In genomic region chr13:45490068-45490467, GRCh38 we compare ENCODE assay signal across 9 cellular contexts. TPM values are rescaled to one million over a fixed set of nuclear protein-coding genes. Genes with fewer than 3 reads are reported as not detected.
DNase-seq lines count a peak whose midpoint lies in the region; ATAC-seq and TF ChIP-seq lines count a peak whose summit lies in the region.
"Had no signal": no experiment of that assay in that cellular context is flagged by ENCODE, and none has a peak within 500 bp of the region (broad histone marks: within the 10 kb centered on the region; RNA-seq: fewer than 3 reads in every experiment).

No MANE protein-coding gene starts in this region.

- H3K9me3 Mint-ChIP-seq in Caco-2 (ENCODE audit: unreplicated experiment): no peaks in the 10 kb centered on the region

- peaks cover 48% of the 10 kb centered on the region for H3K36me3 Mint-ChIP-seq in Caco-2 (ENCODE audit: insufficient read depth, unreplicated experiment)

- H3K36me3 ChIP-seq in Caco-2 (ENCODE audit: control insufficient read depth, insufficient read depth, low read length): no peaks in the 10 kb centered on the region; the same call in 1 of the 2 replicates
- peaks cover 60% of the 10 kb centered on the region for H3K36me3 ChIP-seq in SJSA1
- H3K36me3 ChIP-seq in effector memory CD4-positive, alpha-beta T cell (ENCODE audit: control insufficient read depth, insufficient read depth, low read length): peaks cover 28% of the 10 kb centered on the region

- no peak overlapping the region for H3K4me3 ChIP-seq in Caco-2 (ENCODE audit: low read depth, low read length)
- no peak overlapping the region for H3K4me3 ChIP-seq in SJSA1
- no peak overlapping the region for H3K4me3 ChIP-seq in effector memory CD4-positive, alpha-beta T cell (ENCODE audit: insufficient read depth, low read depth, low read length, poor library complexity, severe bottlenecking)

- no peaks in the 10 kb centered on the region for H3K4me1 Mint-ChIP-seq in Caco-2 (ENCODE audit: low read depth, unreplicated experiment)

- peak overlapping the region; percentile 3; the same call in 1 of the 2 replicates for H3K27ac ChIP-seq in SJSA1
- H3K27ac ChIP-seq in effector memory CD4-positive, alpha-beta T cell (ENCODE audit: insufficient read depth, low read length, poor library complexity, severe bottlenecking): no peak overlapping the region

- in situ Hi-C loops in GM13976 (cut with MboI; ENCODE audit: low sequenced_read_pairs, unreplicated experiment): loop anchor here (10.0 kb wide), 1 partner anchor 115 kb away; no protein-coding TSS in a partner anchor

- DNase-seq in Caco-2 (peak in 1 of 2 experiments; percentile 37), GM13976 (ENCODE audit: low spot score) (no peak), SJSA1 (ENCODE audit: low read depth in 1 of 2, low spot score in 2 of 2) (no peak), kidney tubule cell (ENCODE audit: low spot score) (peak; percentile 4), GF-D8 (lab: John Stamatoyannopoulos, UW) (no peak), SKM-1 (lab: John Stamatoyannopoulos, UW; ENCODE audit: unreplicated experiment) (no peak)
- no peak for DNase-seq in effector memory CD4-positive, alpha-beta T cell
- DNase-seq: activated CD8-positive, alpha-beta memory T cell treated with anti-CD3 and anti-CD28 coated beads, Interleukin-2, amount 50 U/mL, for 48 hours had no signal

- H3K4me1 ChIP-seq in Caco-2 (no peaks in the 10 kb centered on the region), SJSA1 (replicated peaks) (peaks cover 16% of the 10 kb centered on the region)
- no peaks in the 10 kb centered on the region for H3K4me1 ChIP-seq in effector memory CD4-positive, alpha-beta T cell (ENCODE audit: control insufficient read depth, insufficient read depth, low read length, poor library complexity, severe bottlenecking)

- POLR2A ChIA-PET in Caco-2 (lab: Charles Lee): no interaction called here

- H3K27me3 Mint-ChIP-seq in Caco-2 (ENCODE audit: insufficient read depth, unreplicated experiment): no peaks in the 10 kb centered on the region

- TF ChIP-seq CTCF in Caco-2 (IDR thresholded peaks at IDR 0.05; ENCODE audit: insufficient read depth in 1 of 2, low read depth in 1 of 2, low read length in 1 of 2, severe bottlenecking in 1 of 2, unreplicated experiment in 1 of 2) (peak; percentile 37 to 65), GM13976 (IDR thresholded peaks at IDR 0.05; ENCODE audit: borderline replicate concordance, control extremely low read depth, extremely low read depth, insufficient read depth, missing control alignments) (peak; percentile 37)

- BruUV-seq in Caco-2 (replicated peaks; lab: Mats Ljungman, UMichigan): no TSS peak

- intact Hi-C loops in Caco-2 (cut with micrococcal nuclease; ENCODE audit: unreplicated experiment): no loop called here

- H3K9me3 ChIP-seq in Caco-2 (no peaks in the 10 kb centered on the region), SJSA1 (replicated peaks) (no peaks in the 10 kb centered on the region)
- H3K9me3 ChIP-seq in effector memory CD4-positive, alpha-beta T cell (ENCODE audit: control insufficient read depth, low read length): no peaks in the 10 kb centered on the region

- no peak overlapping the region for H3K4me3 Mint-ChIP-seq in Caco-2 (ENCODE audit: unreplicated experiment)

- H3K27ac Mint-ChIP-seq in Caco-2 (ENCODE audit: unreplicated experiment): no peak overlapping the region

- H3K27me3 ChIP-seq in Caco-2 (replicated peaks; ENCODE audit: control insufficient read depth, insufficient read depth, low read length): no peaks in the 10 kb centered on the region
- H3K27me3 ChIP-seq in SJSA1 (replicated peaks): no peaks in the 10 kb centered on the region
- H3K27me3 ChIP-seq in effector memory CD4-positive, alpha-beta T cell (replicated peaks; ENCODE audit: control insufficient read depth, insufficient read depth, low read length, poor library complexity, severe bottlenecking): no peaks in the 10 kb centered on the region

- ATAC-seq in GM18870 (IDR thresholded peaks at IDR 0.05; ENCODE audit: unreplicated experiment): no peak

- CTCF ChIA-PET in Caco-2 (lab: Charles Lee): interaction anchor here (0.6 to 0.8 kb wide), 2 partner anchors 96 to 443 kb away, joined by 3 read pairs; no protein-coding TSS in a partner anchor

RNA-seq across cellular contexts. Expression of gene COG3, which starts 25.3 kb away (rescaled TPM):
- 31.1 and 35.8 TPM in 2 replicates for total RNA-seq in Caco-2 (2022)
- 23.3 and 24.5 TPM in 2 replicates for total RNA-seq in SJSA1 (2014; rRNA removed; shearing (Covaris generic))
